In the genomic region with DNA sequence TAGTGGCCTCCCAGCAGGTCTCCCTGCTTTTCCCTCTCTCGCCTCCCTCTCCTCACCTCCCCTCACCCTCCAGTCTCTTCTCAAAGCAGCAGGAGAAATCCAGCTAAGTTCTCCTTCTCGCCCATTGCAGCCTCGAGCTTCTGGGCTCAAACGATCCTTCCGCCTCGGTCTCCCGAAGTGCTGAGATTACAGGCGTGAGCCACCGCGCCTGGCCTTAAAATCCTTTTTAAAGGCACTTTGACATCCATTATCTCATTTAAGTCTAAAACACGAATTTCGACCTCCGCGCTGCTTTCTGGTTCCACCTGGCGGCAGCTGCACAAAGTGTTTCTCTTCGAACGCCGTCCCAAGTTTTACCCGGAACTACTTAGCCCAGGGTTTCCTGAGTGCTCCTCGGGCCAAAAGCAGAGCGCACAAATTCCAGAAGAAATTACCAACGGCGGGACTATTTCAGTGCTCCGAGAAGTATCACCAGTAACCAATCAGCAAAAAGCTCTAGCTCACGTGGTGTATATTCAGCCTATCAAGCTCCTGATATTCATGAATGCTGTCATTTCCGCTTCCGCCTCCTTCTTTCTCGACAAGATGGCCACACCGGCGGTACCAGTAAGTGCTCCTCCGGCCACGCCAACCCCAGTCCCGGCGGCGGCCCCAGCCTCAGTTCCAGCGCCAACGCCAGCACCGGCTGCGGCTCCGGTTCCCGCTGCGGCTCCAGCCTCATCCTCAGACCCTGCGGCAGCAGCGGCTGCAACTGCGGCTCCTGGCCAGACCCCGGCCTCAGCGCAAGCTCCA, we compare ENCODE assay signal across 1 cellular context.
TF ChIP-seq lines count a peak whose summit lies in the region.

A gene with protein sequence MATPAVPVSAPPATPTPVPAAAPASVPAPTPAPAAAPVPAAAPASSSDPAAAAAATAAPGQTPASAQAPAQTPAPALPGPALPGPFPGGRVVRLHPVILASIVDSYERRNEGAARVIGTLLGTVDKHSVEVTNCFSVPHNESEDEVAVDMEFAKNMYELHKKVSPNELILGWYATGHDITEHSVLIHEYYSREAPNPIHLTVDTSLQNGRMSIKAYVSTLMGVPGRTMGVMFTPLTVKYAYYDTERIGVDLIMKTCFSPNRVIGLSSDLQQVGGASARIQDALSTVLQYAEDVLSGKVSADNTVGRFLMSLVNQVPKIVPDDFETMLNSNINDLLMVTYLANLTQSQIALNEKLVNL (plus strand): TSS at position 570 of the 792 bp plus-strand sequence. CDS start 16 bp downstream, at position 586.

TF ChIP-seq in HepG2, 621 proteins besides CTCF, POLR2A, EP300 and RAD21 (continued from another document and continues in another):
- peak; percentile 91 for TF ChIP-seq ZNF878 (CRISPR knock-in tag; IDR thresholded peaks at IDR 0.05)
- peak; percentile 22; the same call in 1 of the 2 replicates for TF ChIP-seq SP4 (CRISPR knock-in tag; IDR thresholded peaks at IDR 0.05)
- TF ChIP-seq, protein P1, sequence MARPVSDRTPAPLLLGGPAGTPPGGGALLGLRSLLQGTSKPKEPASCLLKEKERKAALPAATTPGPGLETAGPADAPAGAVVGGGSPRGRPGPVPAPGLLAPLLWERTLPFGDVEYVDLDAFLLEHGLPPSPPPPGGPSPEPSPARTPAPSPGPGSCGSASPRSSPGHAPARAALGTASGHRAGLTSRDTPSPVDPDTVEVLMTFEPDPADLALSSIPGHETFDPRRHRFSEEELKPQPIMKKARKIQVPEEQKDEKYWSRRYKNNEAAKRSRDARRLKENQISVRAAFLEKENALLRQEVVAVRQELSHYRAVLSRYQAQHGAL (CRISPR knock-in tag; IDR thresholded peaks at IDR 0.05; ENCODE audit: not compliant biosample characterization): no peak
- TF ChIP-seq, protein P2, sequence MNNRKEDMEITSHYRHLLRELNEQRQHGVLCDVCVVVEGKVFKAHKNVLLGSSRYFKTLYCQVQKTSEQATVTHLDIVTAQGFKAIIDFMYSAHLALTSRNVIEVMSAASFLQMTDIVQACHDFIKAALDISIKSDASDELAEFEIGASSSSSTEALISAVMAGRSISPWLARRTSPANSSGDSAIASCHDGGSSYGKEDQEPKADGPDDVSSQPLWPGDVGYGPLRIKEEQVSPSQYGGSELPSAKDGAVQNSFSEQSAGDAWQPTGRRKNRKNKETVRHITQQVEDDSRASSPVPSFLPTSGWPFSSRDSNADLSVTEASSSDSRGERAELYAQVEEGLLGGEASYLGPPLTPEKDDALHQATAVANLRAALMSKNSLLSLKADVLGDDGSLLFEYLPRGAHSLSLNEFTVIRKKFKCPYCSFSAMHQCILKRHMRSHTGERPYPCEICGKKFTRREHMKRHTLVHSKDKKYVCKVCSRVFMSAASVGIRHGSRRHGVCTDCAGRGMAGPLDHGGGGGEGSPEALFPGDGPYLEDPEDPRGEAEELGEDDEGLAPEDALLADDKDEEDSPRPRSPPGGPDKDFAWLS (CRISPR knock-in tag; IDR thresholded peaks at IDR 0.05; ENCODE audit: borderline replicate concordance): no peak
- peak; percentile 63; the same call in 1 of the 2 replicates for TF ChIP-seq ZNF12 (CRISPR knock-in tag; IDR thresholded peaks at IDR 0.05)
- TF ChIP-seq, protein P3, sequence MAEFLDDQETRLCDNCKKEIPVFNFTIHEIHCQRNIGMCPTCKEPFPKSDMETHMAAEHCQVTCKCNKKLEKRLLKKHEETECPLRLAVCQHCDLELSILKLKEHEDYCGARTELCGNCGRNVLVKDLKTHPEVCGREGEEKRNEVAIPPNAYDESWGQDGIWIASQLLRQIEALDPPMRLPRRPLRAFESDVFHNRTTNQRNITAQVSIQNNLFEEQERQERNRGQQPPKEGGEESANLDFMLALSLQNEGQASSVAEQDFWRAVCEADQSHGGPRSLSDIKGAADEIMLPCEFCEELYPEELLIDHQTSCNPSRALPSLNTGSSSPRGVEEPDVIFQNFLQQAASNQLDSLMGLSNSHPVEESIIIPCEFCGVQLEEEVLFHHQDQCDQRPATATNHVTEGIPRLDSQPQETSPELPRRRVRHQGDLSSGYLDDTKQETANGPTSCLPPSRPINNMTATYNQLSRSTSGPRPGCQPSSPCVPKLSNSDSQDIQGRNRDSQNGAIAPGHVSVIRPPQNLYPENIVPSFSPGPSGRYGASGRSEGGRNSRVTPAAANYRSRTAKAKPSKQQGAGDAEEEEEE (CRISPR knock-in tag; IDR thresholded peaks at IDR 0.05; ENCODE audit: borderline replicate concordance): no peak
- peak; percentile 68; the same call in 1 of the 2 replicates for TF ChIP-seq ZBTB3 (CRISPR knock-in tag; IDR thresholded peaks at IDR 0.05; ENCODE audit: borderline replicate concordance, low read depth)
- peak; percentile 85; the same call in 1 of the 2 replicates for TF ChIP-seq ZNF350 (CRISPR knock-in tag; IDR thresholded peaks at IDR 0.05; ENCODE audit: borderline replicate concordance, low read depth)
- TF ChIP-seq, protein P4, sequence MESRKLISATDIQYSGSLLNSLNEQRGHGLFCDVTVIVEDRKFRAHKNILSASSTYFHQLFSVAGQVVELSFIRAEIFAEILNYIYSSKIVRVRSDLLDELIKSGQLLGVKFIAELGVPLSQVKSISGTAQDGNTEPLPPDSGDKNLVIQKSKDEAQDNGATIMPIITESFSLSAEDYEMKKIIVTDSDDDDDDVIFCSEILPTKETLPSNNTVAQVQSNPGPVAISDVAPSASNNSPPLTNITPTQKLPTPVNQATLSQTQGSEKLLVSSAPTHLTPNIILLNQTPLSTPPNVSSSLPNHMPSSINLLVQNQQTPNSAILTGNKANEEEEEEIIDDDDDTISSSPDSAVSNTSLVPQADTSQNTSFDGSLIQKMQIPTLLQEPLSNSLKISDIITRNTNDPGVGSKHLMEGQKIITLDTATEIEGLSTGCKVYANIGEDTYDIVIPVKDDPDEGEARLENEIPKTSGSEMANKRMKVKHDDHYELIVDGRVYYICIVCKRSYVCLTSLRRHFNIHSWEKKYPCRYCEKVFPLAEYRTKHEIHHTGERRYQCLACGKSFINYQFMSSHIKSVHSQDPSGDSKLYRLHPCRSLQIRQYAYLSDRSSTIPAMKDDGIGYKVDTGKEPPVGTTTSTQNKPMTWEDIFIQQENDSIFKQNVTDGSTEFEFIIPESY (CRISPR knock-in tag; IDR thresholded peaks at IDR 0.05): peak; percentile 69
- TF ChIP-seq, protein P5, sequence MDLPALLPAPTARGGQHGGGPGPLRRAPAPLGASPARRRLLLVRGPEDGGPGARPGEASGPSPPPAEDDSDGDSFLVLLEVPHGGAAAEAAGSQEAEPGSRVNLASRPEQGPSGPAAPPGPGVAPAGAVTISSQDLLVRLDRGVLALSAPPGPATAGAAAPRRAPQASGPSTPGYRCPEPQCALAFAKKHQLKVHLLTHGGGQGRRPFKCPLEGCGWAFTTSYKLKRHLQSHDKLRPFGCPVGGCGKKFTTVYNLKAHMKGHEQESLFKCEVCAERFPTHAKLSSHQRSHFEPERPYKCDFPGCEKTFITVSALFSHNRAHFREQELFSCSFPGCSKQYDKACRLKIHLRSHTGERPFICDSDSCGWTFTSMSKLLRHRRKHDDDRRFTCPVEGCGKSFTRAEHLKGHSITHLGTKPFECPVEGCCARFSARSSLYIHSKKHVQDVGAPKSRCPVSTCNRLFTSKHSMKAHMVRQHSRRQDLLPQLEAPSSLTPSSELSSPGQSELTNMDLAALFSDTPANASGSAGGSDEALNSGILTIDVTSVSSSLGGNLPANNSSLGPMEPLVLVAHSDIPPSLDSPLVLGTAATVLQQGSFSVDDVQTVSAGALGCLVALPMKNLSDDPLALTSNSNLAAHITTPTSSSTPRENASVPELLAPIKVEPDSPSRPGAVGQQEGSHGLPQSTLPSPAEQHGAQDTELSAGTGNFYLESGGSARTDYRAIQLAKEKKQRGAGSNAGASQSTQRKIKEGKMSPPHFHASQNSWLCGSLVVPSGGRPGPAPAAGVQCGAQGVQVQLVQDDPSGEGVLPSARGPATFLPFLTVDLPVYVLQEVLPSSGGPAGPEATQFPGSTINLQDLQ (CRISPR knock-in tag; IDR thresholded peaks at IDR 0.05): no peak
- 0 out of 2 replicates have a peak, but pooled peaks have one; percentile 73 for TF ChIP-seq ZSCAN31 (CRISPR knock-in tag; IDR thresholded peaks at IDR 0.05; ENCODE audit: low read depth)
- TF ChIP-seq ZMYM4 (CRISPR knock-in tag; IDR thresholded peaks at IDR 0.05): peak; percentile 97
- peak; percentile 87; the same call in 1 of the 2 replicates for TF ChIP-seq EHMT2 (IDR thresholded peaks at IDR 0.05; ENCODE audit: borderline replicate concordance, low read depth, low read length)
- TF ChIP-seq, protein P6, sequence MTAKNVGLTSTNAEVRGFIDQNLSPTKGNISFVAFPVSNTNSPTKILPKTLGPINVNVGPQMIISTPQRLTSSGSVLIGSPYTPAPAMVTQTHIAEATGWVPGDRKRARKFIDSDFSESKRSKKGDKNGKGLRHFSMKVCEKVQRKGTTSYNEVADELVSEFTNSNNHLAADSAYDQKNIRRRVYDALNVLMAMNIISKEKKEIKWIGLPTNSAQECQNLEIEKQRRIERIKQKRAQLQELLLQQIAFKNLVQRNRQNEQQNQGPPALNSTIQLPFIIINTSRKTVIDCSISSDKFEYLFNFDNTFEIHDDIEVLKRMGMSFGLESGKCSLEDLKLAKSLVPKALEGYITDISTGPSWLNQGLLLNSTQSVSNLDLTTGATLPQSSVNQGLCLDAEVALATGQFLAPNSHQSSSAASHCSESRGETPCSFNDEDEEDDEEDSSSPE (CRISPR knock-in tag; IDR thresholded peaks at IDR 0.05): peak; percentile 97
- peak; percentile 96 for TF ChIP-seq PHF21A (CRISPR knock-in tag; IDR thresholded peaks at IDR 0.05)
- no peak for TF ChIP-seq ZNF446 (CRISPR knock-in tag; IDR thresholded peaks at IDR 0.05)
- TF ChIP-seq, protein P7, sequence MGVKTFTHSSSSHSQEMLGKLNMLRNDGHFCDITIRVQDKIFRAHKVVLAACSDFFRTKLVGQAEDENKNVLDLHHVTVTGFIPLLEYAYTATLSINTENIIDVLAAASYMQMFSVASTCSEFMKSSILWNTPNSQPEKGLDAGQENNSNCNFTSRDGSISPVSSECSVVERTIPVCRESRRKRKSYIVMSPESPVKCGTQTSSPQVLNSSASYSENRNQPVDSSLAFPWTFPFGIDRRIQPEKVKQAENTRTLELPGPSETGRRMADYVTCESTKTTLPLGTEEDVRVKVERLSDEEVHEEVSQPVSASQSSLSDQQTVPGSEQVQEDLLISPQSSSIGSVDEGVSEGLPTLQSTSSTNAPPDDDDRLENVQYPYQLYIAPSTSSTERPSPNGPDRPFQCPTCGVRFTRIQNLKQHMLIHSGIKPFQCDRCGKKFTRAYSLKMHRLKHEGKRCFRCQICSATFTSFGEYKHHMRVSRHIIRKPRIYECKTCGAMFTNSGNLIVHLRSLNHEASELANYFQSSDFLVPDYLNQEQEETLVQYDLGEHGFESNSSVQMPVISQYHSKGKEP (CRISPR knock-in tag; IDR thresholded peaks at IDR 0.05): no peak
- TF ChIP-seq FOXK1 (CRISPR knock-in tag; IDR thresholded peaks at IDR 0.05; ENCODE audit: borderline replicate concordance, low read depth): peak; percentile 93; the same call in 1 of the 2 replicates
- TF ChIP-seq ZNF567 (CRISPR knock-in tag; IDR thresholded peaks at IDR 0.05; ENCODE audit: borderline replicate concordance): no peak
- TF ChIP-seq THAP11 (CRISPR knock-in tag; IDR thresholded peaks at IDR 0.05): peak; percentile 94
- no peak for TF ChIP-seq FOXP1 (IDR thresholded peaks at IDR 0.05)
- TF ChIP-seq FOXP1 (CRISPR knock-in tag; IDR thresholded peaks at IDR 0.05): 0 out of 2 replicates have a peak, but pooled peaks have one; percentile 39
- TF ChIP-seq RXRA (CRISPR knock-in tag; IDR thresholded peaks at IDR 0.05): peak; percentile 27; the same call in 1 of the 2 replicates
- TF ChIP-seq, protein P8, sequence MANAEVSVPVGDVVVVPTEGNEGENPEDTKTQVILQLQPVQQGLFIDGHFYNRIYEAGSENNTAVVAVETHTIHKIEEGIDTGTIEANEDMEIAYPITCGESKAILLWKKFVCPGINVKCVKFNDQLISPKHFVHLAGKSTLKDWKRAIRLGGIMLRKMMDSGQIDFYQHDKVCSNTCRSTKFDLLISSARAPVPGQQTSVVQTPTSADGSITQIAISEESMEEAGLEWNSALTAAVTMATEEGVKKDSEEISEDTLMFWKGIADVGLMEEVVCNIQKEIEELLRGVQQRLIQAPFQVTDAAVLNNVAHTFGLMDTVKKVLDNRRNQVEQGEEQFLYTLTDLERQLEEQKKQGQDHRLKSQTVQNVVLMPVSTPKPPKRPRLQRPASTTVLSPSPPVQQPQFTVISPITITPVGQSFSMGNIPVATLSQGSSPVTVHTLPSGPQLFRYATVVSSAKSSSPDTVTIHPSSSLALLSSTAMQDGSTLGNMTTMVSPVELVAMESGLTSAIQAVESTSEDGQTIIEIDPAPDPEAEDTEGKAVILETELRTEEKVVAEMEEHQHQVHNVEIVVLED (CRISPR knock-in tag; IDR thresholded peaks at IDR 0.05; ENCODE audit: borderline replicate concordance): peak; percentile 42; the same call in 1 of the 2 replicates
- no peak for TF ChIP-seq ZNF768 (CRISPR knock-in tag; IDR thresholded peaks at IDR 0.05)
- peak; percentile 72 for TF ChIP-seq ELF1 (CRISPR knock-in tag; IDR thresholded peaks at IDR 0.05)
- TF ChIP-seq, protein P9, sequence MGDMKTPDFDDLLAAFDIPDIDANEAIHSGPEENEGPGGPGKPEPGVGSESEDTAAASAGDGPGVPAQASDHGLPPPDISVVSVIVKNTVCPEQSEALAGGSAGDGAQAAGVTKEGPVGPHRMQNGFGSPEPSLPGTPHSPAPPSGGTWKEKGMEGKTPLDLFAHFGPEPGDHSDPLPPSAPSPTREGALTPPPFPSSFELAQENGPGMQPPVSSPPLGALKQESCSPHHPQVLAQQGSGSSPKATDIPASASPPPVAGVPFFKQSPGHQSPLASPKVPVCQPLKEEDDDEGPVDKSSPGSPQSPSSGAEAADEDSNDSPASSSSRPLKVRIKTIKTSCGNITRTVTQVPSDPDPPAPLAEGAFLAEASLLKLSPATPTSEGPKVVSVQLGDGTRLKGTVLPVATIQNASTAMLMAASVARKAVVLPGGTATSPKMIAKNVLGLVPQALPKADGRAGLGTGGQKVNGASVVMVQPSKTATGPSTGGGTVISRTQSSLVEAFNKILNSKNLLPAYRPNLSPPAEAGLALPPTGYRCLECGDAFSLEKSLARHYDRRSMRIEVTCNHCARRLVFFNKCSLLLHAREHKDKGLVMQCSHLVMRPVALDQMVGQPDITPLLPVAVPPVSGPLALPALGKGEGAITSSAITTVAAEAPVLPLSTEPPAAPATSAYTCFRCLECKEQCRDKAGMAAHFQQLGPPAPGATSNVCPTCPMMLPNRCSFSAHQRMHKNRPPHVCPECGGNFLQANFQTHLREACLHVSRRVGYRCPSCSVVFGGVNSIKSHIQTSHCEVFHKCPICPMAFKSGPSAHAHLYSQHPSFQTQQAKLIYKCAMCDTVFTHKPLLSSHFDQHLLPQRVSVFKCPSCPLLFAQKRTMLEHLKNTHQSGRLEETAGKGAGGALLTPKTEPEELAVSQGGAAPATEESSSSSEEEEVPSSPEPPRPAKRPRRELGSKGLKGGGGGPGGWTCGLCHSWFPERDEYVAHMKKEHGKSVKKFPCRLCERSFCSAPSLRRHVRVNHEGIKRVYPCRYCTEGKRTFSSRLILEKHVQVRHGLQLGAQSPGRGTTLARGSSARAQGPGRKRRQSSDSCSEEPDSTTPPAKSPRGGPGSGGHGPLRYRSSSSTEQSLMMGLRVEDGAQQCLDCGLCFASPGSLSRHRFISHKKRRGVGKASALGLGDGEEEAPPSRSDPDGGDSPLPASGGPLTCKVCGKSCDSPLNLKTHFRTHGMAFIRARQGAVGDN (CRISPR knock-in tag; IDR thresholded peaks at IDR 0.05): peak; percentile 60
- TF ChIP-seq DNMT1 (CRISPR knock-in tag; IDR thresholded peaks at IDR 0.05): no peak
- TF ChIP-seq, protein P10, sequence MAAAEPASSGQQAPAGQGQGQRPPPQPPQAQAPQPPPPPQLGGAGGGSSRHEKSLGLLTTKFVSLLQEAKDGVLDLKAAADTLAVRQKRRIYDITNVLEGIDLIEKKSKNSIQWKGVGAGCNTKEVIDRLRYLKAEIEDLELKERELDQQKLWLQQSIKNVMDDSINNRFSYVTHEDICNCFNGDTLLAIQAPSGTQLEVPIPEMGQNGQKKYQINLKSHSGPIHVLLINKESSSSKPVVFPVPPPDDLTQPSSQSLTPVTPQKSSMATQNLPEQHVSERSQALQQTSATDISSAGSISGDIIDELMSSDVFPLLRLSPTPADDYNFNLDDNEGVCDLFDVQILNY (CRISPR knock-in tag; conservative IDR thresholded peaks at IDR 0.05): peak; percentile 88
